ENCODE assay signal across 14 cellular contexts in the genomic region with DNA sequence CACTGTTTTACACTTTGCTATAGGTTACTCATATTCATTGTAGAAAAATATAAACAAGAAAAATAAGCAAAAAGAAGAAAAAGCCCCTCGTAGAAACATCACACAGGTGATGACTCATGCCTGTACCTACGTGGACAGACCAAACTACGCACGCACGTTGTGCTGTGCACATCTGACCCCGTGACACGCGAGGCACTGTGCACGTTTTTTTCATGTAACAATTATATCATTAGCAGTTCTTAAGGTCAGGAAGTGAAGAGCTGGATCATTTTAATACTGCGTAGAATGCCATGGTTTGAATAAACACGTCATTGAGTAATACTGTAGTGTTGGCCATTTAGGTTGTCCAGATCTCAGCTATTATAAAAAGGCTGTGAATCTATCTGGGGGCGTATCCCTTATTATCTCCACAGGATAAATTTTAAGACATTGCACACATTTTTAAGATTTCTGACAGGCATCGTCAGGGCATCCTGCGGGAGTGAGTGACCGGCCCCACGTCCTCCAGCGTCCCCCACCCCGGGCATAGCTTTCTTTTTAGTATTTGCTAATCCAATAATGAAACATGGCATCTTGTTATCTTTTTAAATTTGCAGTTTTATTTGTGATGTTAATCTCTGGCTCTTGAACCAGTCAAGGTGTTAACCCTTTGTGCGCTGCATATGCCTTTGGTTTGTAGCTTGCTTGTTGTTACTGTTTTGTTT. TPM values are rescaled to one million over a fixed set of nuclear protein-coding genes. Genes with fewer than 3 reads are reported as not detected.
DNase-seq lines count a peak whose midpoint lies in the region; FAIRE-seq lines count a peak whose summit lies in the region.
"Had no signal": no experiment of that assay in that cellular context is flagged by ENCODE, and none has a peak within 500 bp of the region (broad histone marks: within the 10 kb centered on the region; RNA-seq: fewer than 3 reads in every experiment).

No MANE protein-coding gene starts in this region.

- H3K27ac ChIP-seq in GM23248, result peak overlapping the region; percentile 96
- no peak overlapping the region for H3K27ac ChIP-seq in iPS-18a (ENCODE audit: low read length)
- H3K27ac ChIP-seq: epithelial cell of prostate had no signal

- H3K79me2 ChIP-seq in GM23248 (ENCODE audit: insufficient read depth), result no peaks in the 10 kb centered on the region

- in situ Hi-C loops in GM23248 (cut with MboI), result no loop called here

- H3K9me3 ChIP-seq in GM23248 (ENCODE audit: low read depth) (no peaks in the 10 kb centered on the region), iPS-18a (ENCODE audit: control insufficient read depth, low read depth, low read length) (no peaks in the 10 kb centered on the region)

- no peaks in the 10 kb centered on the region for H4K20me1 ChIP-seq in GM23248 (ENCODE audit: insufficient read depth)

- WGBS in GM23248 (ENCODE audit: low coverage in 1 of 2, low lambda C conversion rate in 2 of 2, missing lambda C conversion rate in 2 of 2), 2 experiments, result 5 to 6% methylated on average over 19 of the region's 19 CpGs

- H2AFZ ChIP-seq in GM23248, result peak overlapping the region; percentile 71

- H3K4me3 ChIP-seq in GM23248, result peak overlapping the region; percentile 21
- peak overlapping the region; percentile 9 for H3K4me3 ChIP-seq in iPS-18a (ENCODE audit: low read length)
- H3K4me3 ChIP-seq: cardiac muscle cell had no signal

- no peaks in the 10 kb centered on the region for H3K9me2 ChIP-seq in GM23248 (ENCODE audit: insufficient read depth)

- DNase-seq in GM23248 (peak; percentile 97), amniotic epithelial cell (ENCODE audit: low read depth) (peak; percentile 98), smooth muscle cell of the brain vasculature (ENCODE audit: low read depth, low spot score) (peak; percentile 91), HuH-7 (ENCODE audit: low spot score) (no peak), NCI-H146 (lab: John Stamatoyannopoulos, UW) (no peak), RCC 7860 (ENCODE audit: low spot score) (no peak), NCI-H526 treated with DMSO at 0.1 percent for 48 hours (lab: John Stamatoyannopoulos, UW) (no peak)
- DNase-seq: NCI-H748 treated with DMSO at 0.1 percent for 48 hours; stimulated activated CD4-positive, alpha-beta T cell treated with anti-CD3 and anti-CD28 coated beads, Interleukin-2, amount 100 ng/mL, for 48 hours; stimulated activated naive CD8-positive, alpha-beta T cell treated with anti-CD3 and anti-CD28 coated beads, Interleukin-15, amount 100 ng/mL, for 72 hours had no signal

- peak overlapping the region; percentile 68 for H3K4me2 ChIP-seq in GM23248 (ENCODE audit: unreplicated experiment)

- H3K27me3 ChIP-seq in GM23248 (replicated peaks; ENCODE audit: insufficient read depth) (no peaks in the 10 kb centered on the region), iPS-18a (ENCODE audit: control insufficient read depth, insufficient read depth, low read length) (no peaks in the 10 kb centered on the region)
- H3K27me3 ChIP-seq: cardiac muscle cell had no signal

- H3F3A ChIP-seq in GM23248 (ENCODE audit: insufficient read depth), result peaks cover 22% of the 10 kb centered on the region

- H3K4me1 ChIP-seq in GM23248 (ENCODE audit: insufficient read depth) (peaks cover 31% of the 10 kb centered on the region), iPS-18a (ENCODE audit: control insufficient read depth, low read depth, low read length) (peaks cover 14% of the 10 kb centered on the region)

- H3K9ac ChIP-seq in GM23248, result peak overlapping the region; percentile 81
- no peak overlapping the region for H3K9ac ChIP-seq in iPS-18a (ENCODE audit: low read length)

- H3K36me3 ChIP-seq in GM23248 (ENCODE audit: low read depth), result no peaks in the 10 kb centered on the region
- H3K36me3 ChIP-seq in iPS-18a (ENCODE audit: control insufficient read depth, low read depth, low read length), result no peaks in the 10 kb centered on the region
- H3K36me3 ChIP-seq: cardiac muscle cell had no signal

- no peak for FAIRE-seq in RCC 7860 (lab: Jason Lieb, UNC)
- FAIRE-seq: islet of Langerhans had no signal

RNA-seq across cellular contexts. Expression of a gene that starts 23.4 kb away (rescaled TPM):
- total RNA-seq in GM23248 (2014; rRNA removed; shearing (Covaris generic)), result 17.4 and 22.6 TPM in 2 replicates
- 16.3 and 18.7 TPM in 2 replicates for polyA plus RNA-seq in GM23248 (2016; fragmentation: Nextera tagmentation; extraction: Ambion mirVana)

Comparison
In these comparisons a context has a peak if more than half of its experiments do, and no peak if none do; other contexts are left out.
1. DNase-seq: peak in GM23248 (single experiment), amniotic epithelial cell (single experiment) and smooth muscle cell of the brain vasculature (single experiment); none in HuH-7 (single experiment), NCI-H146 (single experiment), RCC 7860 (single experiment) and NCI-H526 treated with DMSO at 0.1 percent for 48 hours (single experiment).